In genomic region chr15:63555520-63555919, GRCh38 we compare ENCODE assay signal across 18 cellular contexts. TPM values are rescaled to one million over a fixed set of nuclear protein-coding genes. Genes with fewer than 3 reads are reported as not detected.
DNase-seq lines count a peak whose midpoint lies in the region; ATAC-seq and TF ChIP-seq lines count a peak whose summit lies in the region.
"Had no signal": no experiment of that assay in that cellular context is flagged by ENCODE, and none has a peak within 500 bp of the region (broad histone marks: within the 10 kb centered on the region; RNA-seq: fewer than 3 reads in every experiment).

No MANE protein-coding gene starts in this region.

- peaks cover 60% of the 10 kb centered on the region for H3K4me1 Mint-ChIP-seq in activated naive CD4-positive, alpha-beta T cell treated with anti-CD3 and anti-CD28 coated beads, Interleukin-2, amount 50 U/mL, for 24 hours
- peaks cover 26% of the 10 kb centered on the region for H3K4me1 Mint-ChIP-seq in T-helper 17 cell
- peaks cover 10 to 53% (median 48%) of the 10 kb centered on the region in 7 donors for H3K4me1 Mint-ChIP-seq in naive thymus-derived CD4-positive, alpha-beta T cell

- H3K27ac ChIP-seq in naive thymus-derived CD4-positive, alpha-beta T cell (ENCODE audit: low read depth, low read length), result no peak overlapping the region
- H3K27ac ChIP-seq in stomach (peak overlapping the region in 3 of 5 donors; percentile 63 to 82 (median 75)), right atrium auricular region (no peak overlapping the region)
- H3K27ac ChIP-seq: RWPE1 had no signal

- no peak for TF ChIP-seq EP300 in stomach (IDR thresholded peaks at IDR 0.05)

- DNase-seq in activated naive CD4-positive, alpha-beta T cell treated with Interleukin-2 at 50 U/mL for 16 hours, result no peak
- no peak for DNase-seq in T-helper 17 cell
- no peak for DNase-seq in naive thymus-derived CD4-positive, alpha-beta T cell
- DNase-seq in stomach, result no peak
- no peak for DNase-seq in right atrium auricular region (ENCODE audit: low spot score)
- no peak for DNase-seq in NCI-H69 (lab: John Stamatoyannopoulos, UW)
- DNase-seq in COLO829 (ENCODE audit: low spot score), result no peak
- DNase-seq: C1 segment of cervical spinal cord, DMS79 treated with DMSO at 0.1 percent for 48 hours, GDM1, KG1, NCI-H1417 treated with DMSO at 0.1 percent for 48 hours, NCI-H1930, NCI-H774 had no signal

- H3K4me3 Mint-ChIP-seq in activated naive CD4-positive, alpha-beta T cell treated with anti-CD3 and anti-CD28 coated beads, Interleukin-2, amount 50 U/mL, for 24 hours, result no peak overlapping the region
- no peak overlapping the region for H3K4me3 Mint-ChIP-seq in T-helper 17 cell
- no peak overlapping the region for H3K4me3 Mint-ChIP-seq in naive thymus-derived CD4-positive, alpha-beta T cell

- intact Hi-C loops in naive thymus-derived CD4-positive, alpha-beta T cell (cut with micrococcal nuclease), result loop anchor here in 1 of 2 donors (2.0 kb wide), 1 partner anchor 15 kb away; no protein-coding TSS in a partner anchor
- intact Hi-C loops in stomach (cut with DNase I; ENCODE audit: low total_unique reads), result no loop called here

- H3K27me3 Mint-ChIP-seq in activated naive CD4-positive, alpha-beta T cell treated with anti-CD3 and anti-CD28 coated beads, Interleukin-2, amount 50 U/mL, for 24 hours, result no peaks in the 10 kb centered on the region
- H3K27me3 Mint-ChIP-seq in T-helper 17 cell, result no peaks in the 10 kb centered on the region
- H3K27me3 Mint-ChIP-seq in naive thymus-derived CD4-positive, alpha-beta T cell, result no peaks in the 10 kb centered on the region

- TF ChIP-seq POLR2A in stomach (IDR thresholded peaks at IDR 0.05), result no peak

- no peak overlapping the region for H3K4me3 ChIP-seq in naive thymus-derived CD4-positive, alpha-beta T cell (ENCODE audit: low read length)
- H3K4me3 ChIP-seq in stomach (no peak overlapping the region), right atrium auricular region (no peak overlapping the region)
- H3K4me3 ChIP-seq: GM12878 had no signal

- CTCF ChIA-PET in naive thymus-derived CD4-positive, alpha-beta T cell (lab: Charles Lee), result no interaction called here

- TF ChIP-seq CTCF in stomach (IDR thresholded peaks at IDR 0.05) (no peak), right atrium auricular region (IDR thresholded peaks at IDR 0.05) (no peak)

- peak overlapping the region; percentile 76 for H3K27ac Mint-ChIP-seq in activated naive CD4-positive, alpha-beta T cell treated with anti-CD3 and anti-CD28 coated beads, Interleukin-2, amount 50 U/mL, for 24 hours
- peak overlapping the region; percentile 69 for H3K27ac Mint-ChIP-seq in T-helper 17 cell
- peak overlapping the region in 8 of 9 donors; percentile 19 to 69 (median 47) for H3K27ac Mint-ChIP-seq in naive thymus-derived CD4-positive, alpha-beta T cell

- POLR2A ChIA-PET in naive thymus-derived CD4-positive, alpha-beta T cell (lab: Charles Lee), result no interaction called here

- no peaks in the 10 kb centered on the region for H3K27me3 ChIP-seq in naive thymus-derived CD4-positive, alpha-beta T cell (ENCODE audit: control insufficient read depth in 2 of 2, insufficient read depth in 2 of 2, low read length in 2 of 2)
- H3K27me3 ChIP-seq in stomach (no peaks in the 10 kb centered on the region), right atrium auricular region (no peaks in the 10 kb centered on the region)

- no peaks in the 10 kb centered on the region for H3K9me3 ChIP-seq in T-helper 17 cell (ENCODE audit: control insufficient read depth, low read length, poor library complexity, severe bottlenecking)
- H3K9me3 ChIP-seq in naive thymus-derived CD4-positive, alpha-beta T cell (ENCODE audit: control insufficient read depth in 2 of 3, low read length in 3 of 3), result no peaks in the 10 kb centered on the region
- H3K9me3 ChIP-seq in stomach, result no peaks in the 10 kb centered on the region
- H3K9me3 ChIP-seq in right atrium auricular region, result no peaks in the 10 kb centered on the region

- H3K36me3 ChIP-seq in naive thymus-derived CD4-positive, alpha-beta T cell (ENCODE audit: control insufficient read depth in 2 of 3, insufficient read depth in 3 of 3, low read length in 3 of 3), result peaks cover 1 to 38% (median 17%) of the 10 kb centered on the region in 3 experiments
- H3K36me3 ChIP-seq in stomach (peaks cover 14 to 52% (median 42%) of the 10 kb centered on the region in 4 donors), right atrium auricular region (peaks cover 25% of the 10 kb centered on the region)

- H3K4me1 ChIP-seq in naive thymus-derived CD4-positive, alpha-beta T cell (ENCODE audit: control insufficient read depth in 2 of 2, insufficient read depth in 2 of 2, low read length in 2 of 2), result peaks cover 4 to 11% of the 10 kb centered on the region in 2 donors
- H3K4me1 ChIP-seq in stomach (peaks cover 28 to 66% (median 43%) of the 10 kb centered on the region in 4 donors), right atrium auricular region (peaks cover 0 to 17% of the 10 kb centered on the region in 2 donors)

- ATAC-seq in T-helper 17 cell, result no peak
- no peak for ATAC-seq in naive thymus-derived CD4-positive, alpha-beta T cell

- peaks cover 22% of the 10 kb centered on the region for H3K36me3 Mint-ChIP-seq in activated naive CD4-positive, alpha-beta T cell treated with anti-CD3 and anti-CD28 coated beads, Interleukin-2, amount 50 U/mL, for 24 hours
- H3K36me3 Mint-ChIP-seq in T-helper 17 cell (ENCODE audit: low read depth), result peaks cover 5% of the 10 kb centered on the region
- H3K36me3 Mint-ChIP-seq in naive thymus-derived CD4-positive, alpha-beta T cell, result peaks cover 11 to 43% (median 20%) of the 10 kb centered on the region in 5 donors

- H3K9me3 Mint-ChIP-seq in activated naive CD4-positive, alpha-beta T cell treated with anti-CD3 and anti-CD28 coated beads, Interleukin-2, amount 50 U/mL, for 24 hours, result no peaks in the 10 kb centered on the region
- no peaks in the 10 kb centered on the region for H3K9me3 Mint-ChIP-seq in naive thymus-derived CD4-positive, alpha-beta T cell

RNA-seq across cellular contexts. Expression of gene FBXL22, which starts 41.7 kb away (rescaled TPM):
- total RNA-seq in T-helper 17 cell, result 1 to 10 TPM in 1 of 2 donors, under 1 TPM in 1; 0.81 to 1.1 TPM
- 1 to 10 TPM in 4 of 5 experiments, under 1 TPM in 1; 0.94 to 3.3 (median 1.6) TPM for total RNA-seq in naive thymus-derived CD4-positive, alpha-beta T cell
- 1 to 10 TPM; 1.0 to 2.4 TPM for polyA plus RNA-seq in naive thymus-derived CD4-positive, alpha-beta T cell
- total RNA-seq in stomach, result 10 to 100 TPM in 3 of 5 donors, 1 to 10 TPM in 1, not detected in 1; 7.7 to 34.4 (median 22.9) TPM
- 1 to 10 TPM; 1.5 to 4.7 (median 2.3) TPM for polyA plus RNA-seq in stomach
- total RNA-seq in right atrium auricular region, result 10 to 100 TPM; 13.8 to 20.1 TPM
- total RNA-seq: NCI-H460 had no signal

RNA-seq across cellular contexts. Expression of gene USP3, which starts 51.1 kb away (rescaled TPM):
- 100 to 1,000 TPM; 219 to 288 TPM for total RNA-seq in T-helper 17 cell
- total RNA-seq in naive thymus-derived CD4-positive, alpha-beta T cell, result 100 to 1,000 TPM in 4 of 5 experiments, 10 to 100 TPM in 1; 64.2 to 288 (median 155) TPM
- 10 to 100 TPM; 53.3 to 62.8 TPM for polyA plus RNA-seq in naive thymus-derived CD4-positive, alpha-beta T cell
- total RNA-seq in stomach, result 100 to 1,000 TPM in 2 of 5 donors, 10 to 100 TPM in 3; 10.5 to 174 (median 68.7) TPM
- polyA plus RNA-seq in stomach, result 10 to 100 TPM; 20.8 to 27.3 (median 25.7) TPM
- total RNA-seq in right atrium auricular region, result 10 to 100 TPM; 12.3 to 18.5 TPM

Comparison
In these comparisons a context has a peak if more than half of its experiments do, and no peak if none do; other contexts are left out.
1. H3K27ac ChIP-seq: peak in stomach (3 of 5); none in naive thymus-derived CD4-positive, alpha-beta T cell (single experiment) and right atrium auricular region (0 of 2).
2. Peak in every context shown above with its lines, with median percentiles within 50 percentile points of each other: H3K27ac Mint-ChIP-seq.